In genomic region chr2:30949435-30949834, GRCh38 we compare ENCODE assay signal across 20 cellular contexts.
"Had no signal": no experiment of that assay in that cellular context is flagged by ENCODE, and none has a peak within 500 bp of the region (broad histone marks: within the 10 kb centered on the region; RNA-seq: fewer than 3 reads in every experiment).

No MANE protein-coding gene starts in this region.

- H3K9me3 Mint-ChIP-seq: effector memory CD8-positive, alpha-beta T cell; nephron progenitor cell; stimulated activated effector memory CD8-positive, alpha-beta T cell treated with anti-CD3 and anti-CD28 coated beads, Interleukin-12 subunit alpha, Interleukin-12 subunit beta, amount 100 ng/mL, for 72 hours had no signal

- ATAC-seq: effector memory CD8-positive, alpha-beta T cell; gastrocnemius medialis; lower lobe of right lung; naive thymus-derived CD8-positive, alpha-beta T cell; psoas muscle; right cardiac atrium; stimulated activated effector memory CD8-positive, alpha-beta T cell treated with anti-CD3 and anti-CD28 coated beads, Interleukin-12 subunit alpha, Interleukin-12 subunit beta, amount 100 ng/mL, for 72 hours had no signal

- H3K27ac Mint-ChIP-seq: effector memory CD8-positive, alpha-beta T cell; naive thymus-derived CD8-positive, alpha-beta T cell; nephron progenitor cell; stimulated activated effector memory CD8-positive, alpha-beta T cell treated with anti-CD3 and anti-CD28 coated beads, Interleukin-12 subunit alpha, Interleukin-12 subunit beta, amount 100 ng/mL, for 72 hours had no signal

- H3K27me3 ChIP-seq: gastrocnemius medialis, sigmoid colon, stomach, thyroid gland, vagina had no signal

- H3K4me1 ChIP-seq: gastrocnemius medialis, lower lobe of right lung, psoas muscle, sigmoid colon, stomach, thyroid gland, vagina had no signal

- H3K4me3 Mint-ChIP-seq: effector memory CD8-positive, alpha-beta T cell; naive thymus-derived CD8-positive, alpha-beta T cell; nephron progenitor cell; stimulated activated effector memory CD8-positive, alpha-beta T cell treated with anti-CD3 and anti-CD28 coated beads, Interleukin-12 subunit alpha, Interleukin-12 subunit beta, amount 100 ng/mL, for 72 hours had no signal

- H3K36me3 ChIP-seq: gastrocnemius medialis, lower lobe of right lung, sigmoid colon, stomach, thyroid gland, vagina had no signal

- H3K4me1 Mint-ChIP-seq: naive thymus-derived CD8-positive, alpha-beta T cell; stimulated activated effector memory CD8-positive, alpha-beta T cell treated with anti-CD3 and anti-CD28 coated beads, Interleukin-12 subunit alpha, Interleukin-12 subunit beta, amount 100 ng/mL, for 72 hours had no signal

- H3K36me3 Mint-ChIP-seq: naive thymus-derived CD8-positive, alpha-beta T cell; stimulated activated effector memory CD8-positive, alpha-beta T cell treated with anti-CD3 and anti-CD28 coated beads, Interleukin-12 subunit alpha, Interleukin-12 subunit beta, amount 100 ng/mL, for 72 hours had no signal

- H3K4me3 ChIP-seq: gastrocnemius medialis, lower lobe of right lung, psoas muscle, sigmoid colon, stomach, thyroid gland, vagina had no signal

- DNase-seq: cortex of kidney; effector memory CD8-positive, alpha-beta T cell; gastrocnemius medialis; head of caudate nucleus; left ventricle myocardium superior; lower lobe of right lung; naive thymus-derived CD8-positive, alpha-beta T cell; nephron progenitor cell; nucleus accumbens; psoas muscle; right cardiac atrium; sigmoid colon; stimulated activated CD4-positive, alpha-beta T cell treated with anti-CD3 and anti-CD28 coated beads, Interleukin-2, amount 100 ng/mL, for 24 hours; stimulated activated CD4-positive, alpha-beta T cell treated with anti-CD3 and anti-CD28 coated beads, Interleukin-4, amount 100 ng/mL, for 24 hours; stimulated activated naive CD4-positive, alpha-beta T cell treated with Interleukin-2 at 50 U/mL for 16 hours; stomach; thyroid gland; trophoblast cell had no signal

- H3K9me3 ChIP-seq: gastrocnemius medialis, lower lobe of right lung, psoas muscle, sigmoid colon, stomach, thyroid gland, vagina had no signal

- H3K27ac ChIP-seq: gastrocnemius medialis, lower lobe of right lung, psoas muscle, sigmoid colon, stomach, thyroid gland, vagina had no signal
